1 cellular context compared by ENCODE assay signal in genomic region chr2:30410217-30410616, GRCh38.
TF ChIP-seq lines count a peak whose summit lies in the region.

No MANE protein-coding gene starts in this region.

TF ChIP-seq in K562, 482 proteins besides CTCF, POLR2A, EP300 and RAD21 (continued from another document):
- TF ChIP-seq NKRF (IDR thresholded peaks at IDR 0.05; ENCODE audit: borderline replicate concordance), result no peak
- TF ChIP-seq SMARCA4 (IDR thresholded peaks at IDR 0.05), result peak; percentile 54; the same call in 1 of the 2 replicates
- TF ChIP-seq NR1H2 (CRISPR knock-in tag; IDR thresholded peaks at IDR 0.05), result no peak
- TF ChIP-seq MAFG (tag; conservative IDR thresholded peaks at IDR 0.05), result peak; percentile 70
- TF ChIP-seq, protein P1, sequence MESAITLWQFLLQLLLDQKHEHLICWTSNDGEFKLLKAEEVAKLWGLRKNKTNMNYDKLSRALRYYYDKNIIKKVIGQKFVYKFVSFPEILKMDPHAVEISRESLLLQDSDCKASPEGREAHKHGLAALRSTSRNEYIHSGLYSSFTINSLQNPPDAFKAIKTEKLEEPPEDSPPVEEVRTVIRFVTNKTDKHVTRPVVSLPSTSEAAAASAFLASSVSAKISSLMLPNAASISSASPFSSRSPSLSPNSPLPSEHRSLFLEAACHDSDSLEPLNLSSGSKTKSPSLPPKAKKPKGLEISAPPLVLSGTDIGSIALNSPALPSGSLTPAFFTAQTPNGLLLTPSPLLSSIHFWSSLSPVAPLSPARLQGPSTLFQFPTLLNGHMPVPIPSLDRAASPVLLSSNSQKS (CRISPR knock-in tag; IDR thresholded peaks at IDR 0.05), result no peak
- TF ChIP-seq ZNF165 (CRISPR knock-in tag; IDR thresholded peaks at IDR 0.05; ENCODE audit: borderline replicate concordance), result no peak
- TF ChIP-seq ARID1B (IDR thresholded peaks at IDR 0.05), result peak; percentile 43; the same call in 1 of the 2 replicates
- TF ChIP-seq RCOR1 (IDR thresholded peaks at IDR 0.05; ENCODE audit: borderline replicate concordance in 1 of 2, low read depth in 2 of 2, low read length in 2 of 2), result peak in 1 of 2 experiments; percentile 28; a peak in 1 of 4 replicates
- TF ChIP-seq ARID3B (CRISPR knock-in tag; IDR thresholded peaks at IDR 0.05; ENCODE audit: borderline replicate concordance), result no peak
